ENCODE assay signal across 25 cellular contexts in the genomic region with DNA sequence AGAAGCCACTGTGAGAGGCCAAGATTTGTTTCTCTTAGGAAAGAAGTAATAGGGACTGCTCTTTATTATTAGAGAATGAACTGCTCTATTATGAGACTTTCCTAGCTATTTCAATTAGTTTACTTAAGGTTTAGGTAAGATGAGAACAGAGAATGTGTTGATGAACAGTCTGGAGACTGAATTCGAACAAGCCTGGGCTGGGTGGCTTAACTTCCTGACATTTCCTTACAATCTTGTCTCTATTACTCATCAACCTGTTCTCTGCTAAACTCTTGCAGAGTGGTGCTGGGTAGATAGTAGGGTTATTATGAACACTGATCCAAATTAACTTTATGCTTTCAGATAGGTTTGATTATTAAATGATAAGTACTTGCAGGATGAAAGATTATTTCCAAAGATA. TPM values are rescaled to one million over a fixed set of nuclear protein-coding genes. Genes with fewer than 3 reads are reported as not detected.
DNase-seq lines count a peak whose midpoint lies in the region; ATAC-seq, FAIRE-seq and TF ChIP-seq lines count a peak whose summit lies in the region.
"Had no signal": no experiment of that assay in that cellular context is flagged by ENCODE, and none has a peak within 500 bp of the region (broad histone marks: within the 10 kb centered on the region; RNA-seq: fewer than 3 reads in every experiment).

No MANE protein-coding gene starts in this region.

- H3K9me3 ChIP-seq in breast epithelium = no peaks in the 10 kb centered on the region
- H3K9me3 ChIP-seq: A549, Caco-2 had no signal

- H3K4me3 ChIP-seq in breast epithelium = no peak overlapping the region
- H3K4me3 ChIP-seq in epithelial cell of esophagus (ENCODE audit: low read length) = no peak overlapping the region
- H3K4me3 ChIP-seq: A549, GM12878, K562 had no signal

- intact Hi-C loops in MCF 10A (cut with micrococcal nuclease) = no loop called here
- intact Hi-C loops in breast epithelium (cut with DNase I; ENCODE audit: low total_unique reads) = no loop called here
- intact Hi-C loops in left colon (cut with DNase I, micrococcal nuclease) = no loop called here

- no peaks in the 10 kb centered on the region for H3K36me3 ChIP-seq in breast epithelium

- peak overlapping the region; percentile 53 for H3K27ac Mint-ChIP-seq in MCF 10A (ENCODE audit: low read depth, unreplicated experiment)
- H3K27ac Mint-ChIP-seq: CD4-positive, alpha-beta T cell; HFFc6 had no signal

- H3K4me1 Mint-ChIP-seq in MCF 10A (ENCODE audit: insufficient read depth, unreplicated experiment) = no peaks in the 10 kb centered on the region

- no peaks in the 10 kb centered on the region for H3K27me3 ChIP-seq in breast epithelium

- BruUV-seq in MCF 10A (replicated peaks; lab: Mats Ljungman, UMichigan) = no TSS peak

- no peak for TF ChIP-seq POLR2A in breast epithelium (IDR thresholded peaks at IDR 0.05)

- no peaks in the 10 kb centered on the region for H3K9me3 Mint-ChIP-seq in MCF 10A (ENCODE audit: unreplicated experiment)
- H3K9me3 Mint-ChIP-seq: HFFc6 had no signal

- no peak overlapping the region for H3K27ac ChIP-seq in breast epithelium
- H3K27ac ChIP-seq: 22Rv1, A549, C4-2B, HL-60 had no signal

- ATAC-seq in left colon = peak; percentile 42
- ATAC-seq: A549, GM12878, HCT116, K562 had no signal

- DNase-seq in MCF 10A (ENCODE audit: unreplicated experiment) = peak; percentile 13
- DNase-seq in breast epithelium (ENCODE audit: low spot score in 2 of 2) = no peak
- peak; percentile 81 for DNase-seq in epithelial cell of esophagus (ENCODE audit: low read depth)
- DNase-seq in left colon = no peak
- no peak for DNase-seq in D341Med (ENCODE audit: low spot score)
- no peak for DNase-seq in activated CD4-positive, alpha-beta T cell treated with anti-CD3 and anti-CD28 coated beads, Interleukin-2, amount 50 U/mL, for 1 hour
- no peak for DNase-seq in RCC 7860 (ENCODE audit: low spot score)
- DNase-seq: AML-193; Caco-2; CD4-positive, alpha-beta T cell; DMS79 treated with DMSO at 0.1 percent for 48 hours; GF-D8; GOT3; H7; HFFc6; IMR-90 had no signal

- FAIRE-seq in RCC 7860 (lab: Jason Lieb, UNC) = no peak
- FAIRE-seq: A549, GM12878, GM18507, HTR-8/SVneo, K562 had no signal

- no peaks in the 10 kb centered on the region for H3K4me1 ChIP-seq in breast epithelium
- H3K4me1 ChIP-seq: A549, Caco-2 had no signal

- H3K4me3 Mint-ChIP-seq in MCF 10A (ENCODE audit: unreplicated experiment) = no peak overlapping the region
- H3K4me3 Mint-ChIP-seq: CD4-positive, alpha-beta T cell; HFFc6 had no signal

- POLR2A ChIA-PET in MCF 10A (lab: Yijun Ruan, JAX) = interaction anchor here (0.5 kb wide), 1 partner anchor 32 kb away, joined by 3 read pairs; no protein-coding TSS in a partner anchor

- H3K27me3 Mint-ChIP-seq in MCF 10A (ENCODE audit: insufficient read depth, unreplicated experiment) = no peaks in the 10 kb centered on the region
- H3K27me3 Mint-ChIP-seq: CD4-positive, alpha-beta T cell had no signal

- H3K36me3 Mint-ChIP-seq in MCF 10A (ENCODE audit: insufficient read depth, unreplicated experiment) = no peaks in the 10 kb centered on the region

- CTCF ChIA-PET in MCF 10A (lab: Yijun Ruan, JAX) = no interaction called here

- no peak for TF ChIP-seq CTCF in MCF 10A (IDR thresholded peaks at IDR 0.05; ENCODE audit: unreplicated experiment)
- no peak for TF ChIP-seq CTCF in breast epithelium (IDR thresholded peaks at IDR 0.05)
- TF ChIP-seq CTCF in epithelial cell of esophagus (IDR thresholded peaks at IDR 0.05; ENCODE audit: insufficient read depth, low read depth, low read length, missing control alignments) = no peak

RNA-seq across cellular contexts. Expression of gene SLC15A5, which starts 31.2 kb away (rescaled TPM):
- total RNA-seq in MCF 10A (2022) (not detected in 2 replicates), breast epithelium (not detected), left colon (not detected)
- total RNA-seq: Caco-2; CD4-positive, alpha-beta T cell; GM12878; H7; HFFc6; IMR-90; K562 had no signal

Comparison
In these comparisons a context has a peak if more than half of its experiments do, and no peak if none do; other contexts are left out.
1. DNase-seq: peak in MCF 10A (single experiment) and epithelial cell of esophagus (single experiment); none in breast epithelium (0 of 2), left colon (0 of 2), D341Med (single experiment), activated CD4-positive, alpha-beta T cell treated with anti-CD3 and anti-CD28 coated beads, Interleukin-2, amount 50 U/mL, for 1 hour (single experiment) and RCC 7860 (single experiment).